20 cellular contexts compared by ENCODE assay signal in the genomic region with DNA sequence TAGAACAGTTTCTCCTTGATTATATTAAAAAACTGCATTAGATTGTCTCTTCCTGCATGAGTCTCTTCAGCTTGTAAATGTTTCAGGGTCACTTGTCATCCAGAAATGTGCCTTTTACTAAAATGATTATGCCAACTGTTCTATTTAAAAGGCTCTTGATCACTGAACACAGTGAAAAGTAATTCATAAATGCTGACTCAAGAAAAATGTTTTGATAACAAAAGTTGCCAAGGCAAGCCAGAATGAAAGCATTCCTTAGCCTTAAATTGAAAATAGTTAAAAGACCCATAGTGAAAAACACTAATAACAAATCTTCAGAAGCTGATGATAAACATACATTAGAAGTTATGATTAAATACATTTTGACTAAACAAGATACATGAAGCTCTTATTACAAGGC.
DNase-seq lines count a peak whose midpoint lies in the region; ATAC-seq, FAIRE-seq and TF ChIP-seq lines count a peak whose summit lies in the region.
"Had no signal": no experiment of that assay in that cellular context is flagged by ENCODE, and none has a peak within 500 bp of the region (broad histone marks: within the 10 kb centered on the region; RNA-seq: fewer than 3 reads in every experiment).

No MANE protein-coding gene starts in this region.

- no peak overlapping the region for H2AK9ac ChIP-seq in IMR-90 (replicated peaks; ENCODE audit: low read depth, low read length, poor library complexity)

- intact Hi-C loops in HepG2 (cut with micrococcal nuclease; ENCODE audit: unreplicated experiment): no loop called here
- intact Hi-C loops in right lobe of liver (cut with DNase I): no loop called here
- intact Hi-C loops in IMR-90 (cut with micrococcal nuclease): no loop called here

- no peaks in the 10 kb centered on the region for H3K36me3 ChIP-seq in HepG2 (replicated peaks in 1 of 2; ENCODE audit: control insufficient read depth in 1 of 2, insufficient read depth in 2 of 2, low read length in 2 of 2)
- H3K36me3 ChIP-seq in right lobe of liver: no peaks in the 10 kb centered on the region
- H3K36me3 ChIP-seq in IMR-90 (ENCODE audit: control insufficient read depth, insufficient read depth, low read length): no peaks in the 10 kb centered on the region
- H3K36me3 ChIP-seq: BLaER1 treated with 17β-estradiol and CSF1 and Interleukin-3, amounts not matched to agents 10 nM and 100 nM had no signal

- H2AK5ac ChIP-seq in IMR-90 (ENCODE audit: low read depth, low read length): no peak overlapping the region

- no peak overlapping the region for H3K23ac ChIP-seq in IMR-90 (ENCODE audit: low read depth, low read length)

- POLR2A ChIA-PET in HepG2 (lab: Yijun Ruan, JAX): no interaction called here
- POLR2A ChIA-PET in IMR-90 (lab: Charles Lee; ENCODE audit: unreplicated experiment): no interaction called here

- H4K20me1 ChIP-seq in HepG2 (ENCODE audit: insufficient read depth, low read length) (no peaks in the 10 kb centered on the region), IMR-90 (ENCODE audit: insufficient read depth, low read length) (no peaks in the 10 kb centered on the region)
- H4K20me1 ChIP-seq: BLaER1 treated with 17β-estradiol and CSF1 and Interleukin-3, amounts not matched to agents 10 nM and 100 nM had no signal

- ATAC-seq in HepG2 (no peak), right lobe of liver (no peak), IMR-90 (ENCODE audit: low read depth) (no peak)
- ATAC-seq: CD8-positive, alpha-beta T cell had no signal

- no peaks in the 10 kb centered on the region for H3K4me1 ChIP-seq in HepG2 (ENCODE audit: insufficient read depth, low read length)
- no peaks in the 10 kb centered on the region for H3K4me1 ChIP-seq in right lobe of liver
- no peaks in the 10 kb centered on the region for H3K4me1 ChIP-seq in IMR-90 (ENCODE audit: control insufficient read depth, insufficient read depth, low read length)
- H3K4me1 ChIP-seq: BLaER1 treated with 17β-estradiol and CSF1 and Interleukin-3, amounts not matched to agents 10 nM and 100 nM; Caco-2 had no signal

- H3K9ac ChIP-seq in HepG2 (ENCODE audit: insufficient read depth, low read depth, low read length) (no peak overlapping the region), IMR-90 (ENCODE audit: low read depth, low read length) (no peak overlapping the region)
- H3K9ac ChIP-seq: BLaER1 treated with 17β-estradiol and CSF1 and Interleukin-3, amounts not matched to agents 10 nM and 100 nM had no signal

- in situ Hi-C loops in HepG2 (cut with HindIII; ENCODE audit: extremely low pct_ligation_motif_present, low pct_unique_long_range_greater_than_20kb) (no loop called here), IMR-90 (cut with MboI; ENCODE audit: low sequenced_read_pairs) (no loop called here)

- BruUV-seq in HepG2 (replicated peaks; lab: Mats Ljungman, UMichigan) (no TSS peak), IMR-90 (replicated peaks; lab: Mats Ljungman, UMichigan) (no TSS peak)

- dilution Hi-C loops in IMR-90 (cut with HindIII; ENCODE audit: low sequenced_read_pairs, unreplicated experiment): no loop called here

- no peak overlapping the region for H2BK5ac ChIP-seq in IMR-90 (ENCODE audit: low read depth, low read length, poor library complexity, severe bottlenecking)

- FAIRE-seq in HepG2 (lab: Jason Lieb, UNC): no peak
- FAIRE-seq: A204.1, D721Med, G401.6, GM12891, GM19239 had no signal

- no peak for TF ChIP-seq RAD21 in HepG2 (CRISPR knock-in tag; IDR thresholded peaks at IDR 0.05)
- no peak for TF ChIP-seq RAD21 in IMR-90 (IDR thresholded peaks at IDR 0.05; ENCODE audit: low read length)

- no peak for DNase-seq in HepG2 (ENCODE audit: low spot score)
- DNase-seq in right lobe of liver: no peak
- no peak for DNase-seq in IMR-90
- no peak for DNase-seq in cerebellar cortex (ENCODE audit: low spot score)
- DNase-seq in HUDEP-2 (lab: John Stamatoyannopoulos, UW; ENCODE audit: unreplicated experiment in 76 of 76): no peak
- DNase-seq: 8988T; AML-193; Caco-2; Calu3; CD4-positive, alpha-beta T cell; CD8-positive, alpha-beta T cell; DMS79 treated with DMSO at 0.1 percent for 48 hours; GF-D8 had no signal

- CTCF ChIA-PET in HepG2 (lab: Yijun Ruan, JAX; ENCODE audit: low intra/inter-chr PET ratio, low total read pairs) (no interaction called here), IMR-90 (lab: Yijun Ruan, JAX) (no interaction called here)

- H3K9me3 ChIP-seq in HepG2 (ENCODE audit: low read length) (peaks cover 88% of the 10 kb centered on the region), right lobe of liver (no peaks in the 10 kb centered on the region), IMR-90 (ENCODE audit: control insufficient read depth, insufficient read depth, low read length) (peaks cover 5% of the 10 kb centered on the region)
- H3K9me3 ChIP-seq: BLaER1 treated with 17β-estradiol and CSF1 and Interleukin-3, amounts not matched to agents 10 nM and 100 nM; Caco-2 had no signal

- no peak overlapping the region for H2BK120ac ChIP-seq in IMR-90 (ENCODE audit: low read depth, low read length)

- no peaks in the 10 kb centered on the region for H3K79me2 ChIP-seq in HepG2 (ENCODE audit: insufficient read depth, low read length)

- no peaks in the 10 kb centered on the region for H3K9me1 ChIP-seq in IMR-90 (ENCODE audit: insufficient read depth, low read length)

- H3K27ac ChIP-seq in HepG2 (ENCODE audit: extremely low read length, insufficient read depth, low read length) (no peak overlapping the region), right lobe of liver (no peak overlapping the region), IMR-90 (ENCODE audit: insufficient read depth, low read length) (no peak overlapping the region)
- H3K27ac ChIP-seq: BLaER1 treated with 17β-estradiol and CSF1 and Interleukin-3, amounts not matched to agents 10 nM and 100 nM; C4-2B had no signal

- H4K91ac ChIP-seq in IMR-90 (ENCODE audit: insufficient read depth, low read depth, low read length): no peak overlapping the region

- no peaks in the 10 kb centered on the region for H3K27me3 ChIP-seq in HepG2 (ENCODE audit: control insufficient read depth in 1 of 2, insufficient read depth in 2 of 2, low read length in 2 of 2)
- no peaks in the 10 kb centered on the region for H3K27me3 ChIP-seq in right lobe of liver
- H3K27me3 ChIP-seq in IMR-90 (ENCODE audit: control insufficient read depth, insufficient read depth, low read length): no peaks in the 10 kb centered on the region
- H3K27me3 ChIP-seq: BLaER1 treated with 17β-estradiol and CSF1 and Interleukin-3, amounts not matched to agents 10 nM and 100 nM had no signal

- H3K4me2 ChIP-seq in HepG2 (ENCODE audit: low read depth, low read length) (no peak overlapping the region), IMR-90 (ENCODE audit: low read depth, low read length) (no peak overlapping the region)
- H3K4me2 ChIP-seq: BLaER1 treated with 17β-estradiol and CSF1 and Interleukin-3, amounts not matched to agents 10 nM and 100 nM had no signal

- H4K8ac ChIP-seq in IMR-90 (ENCODE audit: low read depth in 2 of 2, low read length in 2 of 2): no peak overlapping the region

- no peak overlapping the region for H4K5ac ChIP-seq in IMR-90 (ENCODE audit: low read depth, low read length)

- H2BK15ac ChIP-seq in IMR-90 (ENCODE audit: low read depth, low read length): no peak overlapping the region

- no peaks in the 10 kb centered on the region for H3K79me1 ChIP-seq in IMR-90 (ENCODE audit: low read depth in 1 of 2, low read length in 2 of 2)

- TF ChIP-seq CTCF in HepG2 (CRISPR knock-in tag; IDR thresholded peaks at IDR 0.05) (no peak), right lobe of liver (IDR thresholded peaks at IDR 0.05) (no peak), IMR-90 (conservative IDR thresholded peaks at IDR 0.05; ENCODE audit: low read depth, low read length) (no peak)

- no peak overlapping the region for H3K4me3 ChIP-seq in HepG2 (replicated peaks in 1 of 3; ENCODE audit: insufficient read depth in 1 of 3, low read depth in 2 of 3, low read length in 3 of 3)
- no peak overlapping the region for H3K4me3 ChIP-seq in right lobe of liver
- H3K4me3 ChIP-seq in IMR-90 (ENCODE audit: insufficient read depth, low read depth, low read length): no peak overlapping the region
- H3K4me3 ChIP-seq: BLaER1 treated with 17β-estradiol and CSF1 and Interleukin-3, amounts not matched to agents 10 nM and 100 nM had no signal

- H2BK20ac ChIP-seq in IMR-90 (ENCODE audit: low read depth, low read length): no peak overlapping the region

- H3K18ac ChIP-seq in IMR-90 (ENCODE audit: low read depth, low read length): no peak overlapping the region

- H3K4ac ChIP-seq in IMR-90 (ENCODE audit: low read depth, low read length): no peak overlapping the region

- no peak for TF ChIP-seq EP300 in HepG2 (IDR thresholded peaks at IDR 0.05; ENCODE audit: low read depth in 2 of 2, low read length in 2 of 2)
- no peak for TF ChIP-seq EP300 in HepG2 (CRISPR knock-in tag; IDR thresholded peaks at IDR 0.05; ENCODE audit: borderline replicate concordance)

- H3K14ac ChIP-seq in IMR-90 (replicated peaks; ENCODE audit: low read depth, low read length): no peak overlapping the region

- H2AFZ ChIP-seq in HepG2 (ENCODE audit: low read length) (no peak overlapping the region), IMR-90 (replicated peaks; ENCODE audit: low read length, poor library complexity) (no peak overlapping the region)

- H3K56ac ChIP-seq in IMR-90 (ENCODE audit: extremely low read depth, insufficient read depth, low read length): no peak overlapping the region

- no peak for TF ChIP-seq POLR2A in HepG2 (IDR thresholded peaks at IDR 0.05; ENCODE audit: insufficient read depth in 1 of 2, low read depth in 2 of 2, low read length in 2 of 2)
- TF ChIP-seq POLR2A in right lobe of liver (IDR thresholded peaks at IDR 0.05): no peak
- TF ChIP-seq POLR2A in IMR-90 (IDR thresholded peaks at IDR 0.05; ENCODE audit: low read depth, low read length): no peak

TF ChIP-seq in HepG2, 621 proteins besides CTCF, POLR2A, EP300 and RAD21 (continues in another document):
- TF ChIP-seq MAFK (conservative IDR thresholded peaks at IDR 0.05 in 1 of 2, IDR thresholded peaks at IDR 0.05 in 1 of 2; ENCODE audit: low read length in 2 of 2): peak; percentile 82 to 92
- peak; percentile 82 for TF ChIP-seq MAFF (IDR thresholded peaks at IDR 0.05; ENCODE audit: low read depth, low read length)
- TF ChIP-seq ZNF7 (CRISPR knock-in tag; IDR thresholded peaks at IDR 0.05): no peak

TF ChIP-seq in IMR-90, 13 proteins besides CTCF, POLR2A, EP300 and RAD21:
- TF ChIP-seq MAFK (IDR thresholded peaks at IDR 0.05; ENCODE audit: low read depth, low read length) (peak; percentile 74), MXI1 (IDR thresholded peaks at IDR 0.05; ENCODE audit: borderline replicate concordance, low read depth, low read length) (no peak)
